In genomic region chr9:136847827-136848392, GRCh38 we compare ENCODE assay signal across 8 cellular contexts. TPM values are rescaled to one million over a fixed set of nuclear protein-coding genes. Genes with fewer than 3 reads are reported as not detected.
DNase-seq lines count a peak whose midpoint lies in the region; ATAC-seq, FAIRE-seq and TF ChIP-seq lines count a peak whose summit lies in the region.

No MANE protein-coding gene starts in this region.

- no peak for TF ChIP-seq CTCF in neutrophil (IDR thresholded peaks at IDR 0.05)
- TF ChIP-seq CTCF in thoracic aorta (IDR thresholded peaks at IDR 0.05), result no peak

- H3K4me1 ChIP-seq in HUES48 (ENCODE audit: control insufficient read depth, insufficient read depth, low read length), result peaks cover 7% of the 10 kb centered on the region; the same call in 1 of the 2 replicates
- H3K4me1 ChIP-seq in neutrophil (ENCODE audit: control insufficient read depth in 1 of 2, insufficient read depth in 1 of 2, low read depth in 1 of 2, low read length in 1 of 2), result peaks cover 44 to 56% of the 10 kb centered on the region in 2 experiments
- H3K4me1 ChIP-seq in thoracic aorta (ENCODE audit: control insufficient read depth in 1 of 2, low read depth in 2 of 2), result peaks cover 17 to 51% of the 10 kb centered on the region in 2 donors

- H3K4me3 Mint-ChIP-seq in activated T-helper 17 cell treated with anti-CD3 and anti-CD28 coated beads, Interleukin-2, amount 50 U/mL, for 72 hours, result peak overlapping the region; percentile 91

- no peaks in the 10 kb centered on the region for H3K9me3 ChIP-seq in HUES48 (ENCODE audit: control insufficient read depth, insufficient read depth, low read length)
- no peaks in the 10 kb centered on the region for H3K9me3 ChIP-seq in neutrophil
- H3K9me3 ChIP-seq in thoracic aorta, result no peaks in the 10 kb centered on the region

- DNase-seq in DMS53 treated with DMSO at 0.1 percent for 48 hours (lab: John Stamatoyannopoulos, UW; ENCODE audit: unreplicated experiment) (peak; percentile 84), RCC 7860 (ENCODE audit: low spot score) (peak; percentile 81), fibroblast of peridontal ligament (ENCODE audit: extremely low read depth) (peak; percentile 72), thoracic aorta (ENCODE audit: low spot score) (peak; percentile 56)

- FAIRE-seq in RCC 7860 (lab: Jason Lieb, UNC), result peak; percentile 52

- H3K27me3 ChIP-seq in HUES48 (ENCODE audit: control insufficient read depth, insufficient read depth, low read length) (no peaks in the 10 kb centered on the region), neutrophil (peaks cover 64% of the 10 kb centered on the region), thoracic aorta (replicated peaks; ENCODE audit: insufficient read depth) (peaks cover 7% of the 10 kb centered on the region)

- H3K36me3 ChIP-seq in HUES48 (ENCODE audit: control insufficient read depth, insufficient read depth, low read length) (peaks cover 20% of the 10 kb centered on the region), neutrophil (no peaks in the 10 kb centered on the region), thoracic aorta (no peaks in the 10 kb centered on the region)

- ATAC-seq in activated T-helper 17 cell treated with anti-CD3 and anti-CD28 coated beads, Interleukin-2, amount 50 U/mL, for 72 hours (replicated peaks), result peak; percentile 56
- ATAC-seq in thoracic aorta (ENCODE audit: insufficient number of reproducible peaks, low FRiP score, low read depth), result no peak
- ATAC-seq in HG02588 (IDR thresholded peaks at IDR 0.05; ENCODE audit: unreplicated experiment), result no peak

- H3K27ac ChIP-seq in HUES48 (ENCODE audit: low read depth, low read length) (peak overlapping the region; percentile 95), neutrophil (peak overlapping the region; percentile 44), thoracic aorta (peak overlapping the region; percentile 80 to 83)

- H3K9me3 Mint-ChIP-seq in activated T-helper 17 cell treated with anti-CD3 and anti-CD28 coated beads, Interleukin-2, amount 50 U/mL, for 72 hours, result no peaks in the 10 kb centered on the region

- H3K9ac ChIP-seq in HUES48 (ENCODE audit: low read depth, low read length), result peak overlapping the region; percentile 43

- peak overlapping the region; percentile 78 for H3K27ac Mint-ChIP-seq in activated T-helper 17 cell treated with anti-CD3 and anti-CD28 coated beads, Interleukin-2, amount 50 U/mL, for 72 hours

- H3K4me1 Mint-ChIP-seq in activated T-helper 17 cell treated with anti-CD3 and anti-CD28 coated beads, Interleukin-2, amount 50 U/mL, for 72 hours, result no peaks in the 10 kb centered on the region

- peak overlapping the region; percentile 83 for H3K4me3 ChIP-seq in HUES48 (ENCODE audit: low read depth, low read length)
- H3K4me3 ChIP-seq in neutrophil (ENCODE audit: low read depth in 1 of 2, low read length in 1 of 2), result peak overlapping the region; percentile 85 to 100
- peak overlapping the region; percentile 99 for H3K4me3 ChIP-seq in thoracic aorta

- H3K27me3 Mint-ChIP-seq in activated T-helper 17 cell treated with anti-CD3 and anti-CD28 coated beads, Interleukin-2, amount 50 U/mL, for 72 hours, result peaks cover 7% of the 10 kb centered on the region

- peaks cover 36% of the 10 kb centered on the region for H3K36me3 Mint-ChIP-seq in activated T-helper 17 cell treated with anti-CD3 and anti-CD28 coated beads, Interleukin-2, amount 50 U/mL, for 72 hours (ENCODE audit: low read depth)

RNA-seq across cellular contexts. Expression of gene PHPT1, which starts 1.3 kb away (rescaled TPM):
- total RNA-seq in activated T-helper 17 cell treated with anti-CD3 and anti-CD28 coated beads, Interleukin-2, amount 50 U/mL, for 72 hours, result 100 to 1,000 TPM; 138 to 194 TPM
- total RNA-seq in thoracic aorta, result 10 to 100 TPM; 37.5 to 92.1 TPM

RNA-seq across cellular contexts. Expression of gene MAMDC4, which starts 4.2 kb away (rescaled TPM):
- 10 to 100 TPM; 18.6 to 27.4 TPM for total RNA-seq in activated T-helper 17 cell treated with anti-CD3 and anti-CD28 coated beads, Interleukin-2, amount 50 U/mL, for 72 hours
- 1 to 10 TPM; 1.8 to 2.8 TPM for total RNA-seq in thoracic aorta

RNA-seq across cellular contexts. Expression of gene AJM1, which starts 5.6 kb away (rescaled TPM):
- total RNA-seq in activated T-helper 17 cell treated with anti-CD3 and anti-CD28 coated beads, Interleukin-2, amount 50 U/mL, for 72 hours, result 10 to 100 TPM in 1 of 2 donors, 1 to 10 TPM in 1; 4.3 to 12.9 TPM
- 1 to 10 TPM; 7.3 to 9.2 TPM for total RNA-seq in thoracic aorta

RNA-seq across cellular contexts. Expression of gene EDF1, which starts 18.2 kb away (rescaled TPM):
- 100 to 1,000 TPM; 221 to 265 TPM for total RNA-seq in activated T-helper 17 cell treated with anti-CD3 and anti-CD28 coated beads, Interleukin-2, amount 50 U/mL, for 72 hours
- total RNA-seq in thoracic aorta, result 100 to 1,000 TPM; 200 to 240 TPM

RNA-seq across cellular contexts. Expression of gene TRAF2, which starts 38.4 kb away (rescaled TPM):
- total RNA-seq in activated T-helper 17 cell treated with anti-CD3 and anti-CD28 coated beads, Interleukin-2, amount 50 U/mL, for 72 hours, result 10 to 100 TPM; 54.4 to 56.8 TPM
- 10 to 100 TPM; 11.6 to 12.9 TPM for total RNA-seq in thoracic aorta

Comparison
In these comparisons a context has a peak if more than half of its experiments do, and no peak if none do; other contexts are left out.
1. H3K27ac ChIP-seq: peak in every context shown above with its lines; median percentile 95 in HUES48; 82 in thoracic aorta; 44 in neutrophil.
2. RNA of gene MAMDC4, which starts 4.2 kb away (total RNA-seq): 18.6 to 27.4 TPM in activated T-helper 17 cell treated with anti-CD3 and anti-CD28 coated beads, Interleukin-2, amount 50 U/mL, for 72 hours; 1.8 to 2.8 TPM in thoracic aorta; every median in the first group is over 4 times any median in the second.
3. Peak in every context shown above with its lines, with median percentiles within 50 percentile points of each other: DNase-seq and H3K4me3 ChIP-seq.